23 cellular contexts compared by ENCODE assay signal in genomic region chr9:131015876-131016397, GRCh38. TPM values are rescaled to one million over a fixed set of nuclear protein-coding genes. Genes with fewer than 3 reads are reported as not detected.
"Had no signal": no experiment of that assay in that cellular context is flagged by ENCODE, and none has a peak within 500 bp of the region (broad histone marks: within the 10 kb centered on the region; RNA-seq: fewer than 3 reads in every experiment).

No MANE protein-coding gene starts in this region.

- H3K27ac Mint-ChIP-seq: nephron progenitor cell; stimulated activated memory B cell treated with anti-CD40 and anti-IgM and Interleukin-4, amounts not matched to agents 10 μg/mL and 1 μg/mL and 100 μg/mL, for 72 hours; stimulated activated naive CD8-positive, alpha-beta T cell treated with anti-CD3 and anti-CD28 coated beads, Interleukin-15, Interleukin-2, amounts not matched to agents 100 ng/mL and 50 ng/mL, for 24 hours had no signal

- H3K36me3 ChIP-seq: esophagus squamous epithelium, left ventricle myocardium inferior, neutrophil, spleen, tibial artery, upper lobe of left lung had no signal

- H3K27me3 ChIP-seq: upper lobe of left lung had no signal

- H3K4me3 ChIP-seq: esophagus squamous epithelium, left ventricle myocardium inferior, lung, spleen, tibial artery, upper lobe of left lung had no signal

- H3K36me3 Mint-ChIP-seq: naive B cell; stimulated activated memory B cell treated with anti-CD40 and anti-IgM and Interleukin-4, amounts not matched to agents 10 μg/mL and 1 μg/mL and 100 μg/mL, for 72 hours had no signal

- H3K9me3 ChIP-seq: esophagus squamous epithelium, neutrophil, spleen, upper lobe of left lung had no signal

- H3K4me1 Mint-ChIP-seq: naive B cell; stimulated activated memory B cell treated with anti-CD40 and anti-IgM and Interleukin-4, amounts not matched to agents 10 μg/mL and 1 μg/mL and 100 μg/mL, for 72 hours had no signal

- H3K27ac ChIP-seq: epithelial cell of prostate, esophagus squamous epithelium, foreskin keratinocyte, left ventricle myocardium inferior, neutrophil, tibial artery, upper lobe of left lung had no signal

- H3K9me3 Mint-ChIP-seq: stimulated activated naive CD8-positive, alpha-beta T cell treated with anti-CD3 and anti-CD28 coated beads, Interleukin-15, Interleukin-2, amounts not matched to agents 100 ng/mL and 50 ng/mL, for 24 hours had no signal

- DNase-seq: effector memory CD4-positive, alpha-beta T cell; esophagus squamous epithelium; foreskin keratinocyte; kidney; left cardiac atrium; left ventricle myocardium inferior; mesenchymal stem cell; naive B cell; nephron progenitor cell; posterior cingulate gyrus; spleen; stimulated activated CD4-positive, alpha-beta T cell treated with anti-CD3 and anti-CD28 coated beads, Interleukin-15, amount 100 ng/mL, for 24 hours; stimulated activated CD4-positive, alpha-beta T cell treated with anti-CD3 and anti-CD28 coated beads, Interleukin-1b, Interleukin-23, amount 100 ng/mL, for 48 hours; stimulated activated CD4-positive, alpha-beta T cell treated with anti-CD3 and anti-CD28 coated beads, Interleukin-4, amount 100 ng/mL, for 24 hours; tibial artery; upper lobe of left lung had no signal

- H3K4me1 ChIP-seq: foreskin keratinocyte, left ventricle myocardium inferior, upper lobe of left lung had no signal

- FAIRE-seq: kidney had no signal

- ATAC-seq: foreskin keratinocyte; left cardiac atrium; sciatic nerve; stimulated activated memory B cell treated with anti-CD40 and anti-IgM and Interleukin-4, amounts not matched to agents 10 μg/mL and 1 μg/mL and 100 μg/mL, for 72 hours had no signal

- H3K4me3 Mint-ChIP-seq: naive B cell; nephron progenitor cell; stimulated activated memory B cell treated with anti-CD40 and anti-IgM and Interleukin-4, amounts not matched to agents 10 μg/mL and 1 μg/mL and 100 μg/mL, for 72 hours; stimulated activated naive CD8-positive, alpha-beta T cell treated with anti-CD3 and anti-CD28 coated beads, Interleukin-15, Interleukin-2, amounts not matched to agents 100 ng/mL and 50 ng/mL, for 24 hours had no signal

RNA-seq across cellular contexts. Expression of gene LAMC3, which starts 7.0 kb away (rescaled TPM):
- total RNA-seq: foreskin keratinocyte, pulmonary artery endothelial cell had no signal
- polyA plus RNA-seq: foreskin keratinocyte had no signal
